Comparison of ENCODE assay signal across 15 cellular contexts in the genomic region with DNA sequence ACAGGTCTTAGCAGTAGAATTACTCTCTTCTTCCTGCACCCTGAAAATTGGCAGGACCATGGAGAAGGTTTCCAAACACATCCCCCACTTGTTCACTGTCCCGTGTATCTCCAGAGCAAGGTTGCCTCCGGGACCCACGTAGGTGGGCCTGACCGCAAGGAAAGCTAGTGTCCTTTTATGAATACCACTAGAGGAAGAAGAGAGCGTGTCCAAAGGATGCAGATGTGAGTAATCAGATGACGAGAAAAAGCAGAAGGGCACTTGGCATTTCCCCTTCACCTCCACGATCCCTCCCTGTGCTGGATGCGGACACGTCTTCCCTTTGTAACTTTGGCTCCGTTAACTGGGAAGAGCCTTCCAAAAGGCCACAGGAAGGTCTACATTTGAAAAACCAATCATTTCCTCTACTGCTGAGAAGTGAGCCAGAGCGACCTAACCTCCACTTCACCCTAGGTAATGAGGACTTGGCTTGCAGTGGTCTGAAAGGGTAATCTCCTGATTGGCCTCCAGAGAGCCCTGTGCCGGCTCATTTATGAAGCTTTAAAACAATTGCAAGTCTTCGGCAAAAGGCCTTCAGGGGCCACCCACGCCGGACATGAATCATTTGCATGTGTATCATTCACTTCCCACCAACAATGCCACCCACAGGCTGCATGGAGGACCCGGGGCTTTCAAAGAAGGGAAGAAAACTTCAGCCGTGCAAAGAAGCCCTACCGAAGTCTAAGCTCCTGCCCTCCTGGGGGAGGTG. TPM values are rescaled to one million over a fixed set of nuclear protein-coding genes. Genes with fewer than 3 reads are reported as not detected.
DNase-seq lines count a peak whose midpoint lies in the region; FAIRE-seq and TF ChIP-seq lines count a peak whose summit lies in the region.
"Had no signal": no experiment of that assay in that cellular context is flagged by ENCODE, and none has a peak within 500 bp of the region (broad histone marks: within the 10 kb centered on the region; RNA-seq: fewer than 3 reads in every experiment).

No MANE protein-coding gene starts in this region.

- no peak overlapping the region for H2AK5ac ChIP-seq in neuronal stem cell (ENCODE audit: low read depth, low read length)

- H3K79me1 ChIP-seq in neuronal stem cell (ENCODE audit: low read depth, low read length) = no peaks in the 10 kb centered on the region

- no peak overlapping the region for H2BK120ac ChIP-seq in neuronal stem cell (ENCODE audit: low read depth, low read length)

- TF ChIP-seq CTCF in endothelial cell of umbilical vein (IDR thresholded peaks at IDR 0.05; ENCODE audit: extremely low read depth in 1 of 2, insufficient read depth in 1 of 2, low read depth in 1 of 2, low read length in 2 of 2) (no peak), colonic mucosa (IDR thresholded peaks at IDR 0.05) (no peak)

- peaks cover 2% of the 10 kb centered on the region for H3K4me1 ChIP-seq in endothelial cell of umbilical vein (ENCODE audit: control insufficient read depth, extremely low read depth, insufficient read depth, low read length)
- peaks cover 6 to 8% of the 10 kb centered on the region in 2 donors for H3K4me1 ChIP-seq in neuronal stem cell (ENCODE audit: control insufficient read depth in 2 of 2, insufficient read depth in 1 of 2, low read depth in 1 of 2, low read length in 2 of 2)
- no peaks in the 10 kb centered on the region for H3K4me1 ChIP-seq in colonic mucosa
- H3K4me1 ChIP-seq: Caco-2 had no signal

- H4K20me1 ChIP-seq in endothelial cell of umbilical vein (replicated peaks; ENCODE audit: control insufficient read depth, extremely low read depth, insufficient read depth, low read length) = no peaks in the 10 kb centered on the region

- no peak overlapping the region for H2BK5ac ChIP-seq in neuronal stem cell (ENCODE audit: low read length)

- no peak overlapping the region for H3K4ac ChIP-seq in neuronal stem cell (ENCODE audit: low read length)

- no peak overlapping the region for H3K23ac ChIP-seq in neuronal stem cell (ENCODE audit: low read depth, low read length, poor library complexity)

- H3K4me3 ChIP-seq in endothelial cell of umbilical vein (replicated peaks in 1 of 3; ENCODE audit: insufficient read depth in 1 of 3, low read depth in 1 of 3, low read length in 3 of 3) (no peak overlapping the region), neuronal stem cell (ENCODE audit: low read length in 2 of 2) (no peak overlapping the region), colonic mucosa (no peak overlapping the region)

- H3K79me2 ChIP-seq in endothelial cell of umbilical vein (ENCODE audit: control insufficient read depth, insufficient read depth, low read length) = no peaks in the 10 kb centered on the region

- H3K9me1 ChIP-seq in endothelial cell of umbilical vein (replicated peaks; ENCODE audit: control insufficient read depth, extremely low read depth, insufficient read depth, low read length) = no peaks in the 10 kb centered on the region

- no peak overlapping the region for H2BK12ac ChIP-seq in neuronal stem cell (ENCODE audit: low read length)

- POLR2A ChIA-PET in endothelial cell of umbilical vein (lab: Charles Lee) = no interaction called here

- dilution Hi-C loops in endothelial cell of umbilical vein (cut with MboI; ENCODE audit: extremely low pct_ligation_motif_present, low sequenced_read_pairs) = no loop called here

- intact Hi-C loops in endothelial cell of umbilical vein (cut with micrococcal nuclease) (no loop called here), colonic mucosa (cut with DNase I) (no loop called here)

- H3K9me3 ChIP-seq in endothelial cell of umbilical vein (replicated peaks; ENCODE audit: control insufficient read depth, insufficient read depth, low read length) (no peaks in the 10 kb centered on the region), neuronal stem cell (replicated peaks in 1 of 2; ENCODE audit: control insufficient read depth in 2 of 2, insufficient read depth in 1 of 2, low read depth in 1 of 2, low read length in 2 of 2) (no peaks in the 10 kb centered on the region), colonic mucosa (no peaks in the 10 kb centered on the region)

- H2AFZ ChIP-seq in endothelial cell of umbilical vein (ENCODE audit: low read depth, low read length) (no peak overlapping the region), neuronal stem cell (ENCODE audit: low read length) (peak overlapping the region; percentile 53)

- no CpG with 5 or more reads among the region's 18 CpGs for WGBS in neuronal stem cell (ENCODE audit: extremely low coverage in 2 of 2, insufficient read length in 2 of 2, insufficient replicate concordance in 1 of 2), 2 donors

- DNase-seq in ELR (ENCODE audit: low read depth) (peak; percentile 81), RKO (ENCODE audit: low spot score) (peak; percentile 59), endothelial cell of umbilical vein (ENCODE audit: low read depth, low spot score) (peak; percentile 68), neuronal stem cell (ENCODE audit: low spot score) (no peak), colonic mucosa (no peak), NCI-H1092 treated with DMSO at 0.1 percent for 48 hours (lab: John Stamatoyannopoulos, UW) (no peak), putamen (ENCODE audit: low spot score) (no peak), activated gamma-delta T cell (lab: John Stamatoyannopoulos, UW) (no peak)
- DNase-seq: Caco-2; effector CD4-positive, alpha-beta T cell; immature natural killer cell; NCI-H2081; stimulated activated naive CD8-positive, alpha-beta T cell treated with anti-CD3 and anti-CD28 coated beads, Interleukin-15, Interleukin-2, amounts not matched to agents 100 U/mL and 50 U/mL, for 24 hours had no signal

- no peak for TF ChIP-seq POLR2A in endothelial cell of umbilical vein (IDR thresholded peaks at IDR 0.05; ENCODE audit: low read depth, low read length)

- H3K14ac ChIP-seq in neuronal stem cell (ENCODE audit: low read length) = no peak overlapping the region

- H3K9ac ChIP-seq in endothelial cell of umbilical vein (replicated peaks; ENCODE audit: extremely low read depth, insufficient read depth, low read length) (no peak overlapping the region), neuronal stem cell (ENCODE audit: low read depth, low read length, poor library complexity) (no peak overlapping the region), colonic mucosa (ENCODE audit: low read depth in 2 of 2, low read length in 2 of 2) (no peak overlapping the region)

- no peak overlapping the region for H3K27ac ChIP-seq in endothelial cell of umbilical vein (ENCODE audit: insufficient read depth, low read depth, low read length)
- H3K27ac ChIP-seq in neuronal stem cell (replicated peaks; ENCODE audit: low read length) = no peak overlapping the region
- no peak overlapping the region for H3K27ac ChIP-seq in colonic mucosa

- no peak overlapping the region for H4K91ac ChIP-seq in neuronal stem cell (ENCODE audit: low read depth, low read length, poor library complexity)

- H3K27me3 ChIP-seq in endothelial cell of umbilical vein (ENCODE audit: control insufficient read depth in 2 of 2, insufficient read depth in 2 of 2, low read length in 2 of 2) = peaks cover 11 to 15% of the 10 kb centered on the region in 2 experiments
- no peaks in the 10 kb centered on the region for H3K27me3 ChIP-seq in neuronal stem cell (ENCODE audit: control insufficient read depth in 3 of 3, insufficient read depth in 3 of 3, low read depth in 1 of 3, low read length in 3 of 3)
- no peaks in the 10 kb centered on the region for H3K27me3 ChIP-seq in colonic mucosa

- peak; percentile 85 for FAIRE-seq in endothelial cell of umbilical vein (lab: Jason Lieb, UNC)

- H3K4me2 ChIP-seq in endothelial cell of umbilical vein (ENCODE audit: insufficient read depth, low read length) (no peak overlapping the region), neuronal stem cell (ENCODE audit: insufficient read depth, low read length, poor library complexity, severe bottlenecking) (no peak overlapping the region)

- no peak overlapping the region for H3K18ac ChIP-seq in neuronal stem cell (ENCODE audit: low read length)

- CTCF ChIA-PET in endothelial cell of umbilical vein (lab: Charles Lee) = interaction anchor here (0.9 to 3.1 kb wide), 5 partner anchors 25 to 353 kb away, joined by 3 to 14 read pairs (median 3); no protein-coding TSS in a partner anchor

- H2BK15ac ChIP-seq in neuronal stem cell (ENCODE audit: low read length) = no peak overlapping the region

- H3K36me3 ChIP-seq in endothelial cell of umbilical vein (ENCODE audit: control insufficient read depth in 2 of 2, extremely low read depth in 1 of 2, insufficient read depth in 2 of 2, low read length in 2 of 2) (no peaks in the 10 kb centered on the region), neuronal stem cell (replicated peaks in 1 of 2; ENCODE audit: control insufficient read depth in 2 of 2, insufficient read depth in 2 of 2, low read length in 2 of 2) (no peaks in the 10 kb centered on the region), colonic mucosa (no peaks in the 10 kb centered on the region)

- BruUV-seq in endothelial cell of umbilical vein (replicated peaks; lab: Mats Ljungman, UMichigan) = no TSS peak

- no peak overlapping the region for H4K8ac ChIP-seq in neuronal stem cell (ENCODE audit: low read depth, low read length)

TF ChIP-seq in endothelial cell of umbilical vein, 7 proteins besides CTCF, POLR2A, EP300 and RAD21 (continues in another document):
- no peak for TF ChIP-seq MAX (IDR thresholded peaks at IDR 0.05; ENCODE audit: insufficient read depth, insufficient read length)
- peak; percentile 49 for TF ChIP-seq FOS (IDR thresholded peaks at IDR 0.05; ENCODE audit: borderline replicate concordance, insufficient read depth, low read length)
- peak; percentile 54 for TF ChIP-seq JUN (IDR thresholded peaks at IDR 0.05; ENCODE audit: borderline replicate concordance, insufficient read depth, insufficient read length, low read depth)
- no peak for TF ChIP-seq MYC (IDR thresholded peaks at IDR 0.05; ENCODE audit: low read depth, low read length)
- no peak for TF ChIP-seq EZH2 (IDR thresholded peaks at IDR 0.05; ENCODE audit: borderline replicate concordance, low read depth, low read length, severe bottlenecking)
- no peak for TF ChIP-seq POLR2AphosphoS5 (IDR thresholded peaks at IDR 0.05; ENCODE audit: insufficient read depth, low read depth, low read length)

RNA-seq across cellular contexts. Expression of gene LYZL1, which starts 55.4 kb away (rescaled TPM):
- total RNA-seq in endothelial cell of umbilical vein (not detected in 2 replicates), colonic mucosa (not detected)
- not detected in 2 replicates for polyA plus RNA-seq in endothelial cell of umbilical vein
- polyA plus RNA-seq in endothelial cell of umbilical vein (2011; cell fraction: cytosol; rRNA removed) = not detected in 2 replicates
- polyA plus RNA-seq in endothelial cell of umbilical vein (2011; cell fraction: nucleus; rRNA removed) = not detected in 2 replicates
- polyA plus RNA-seq in endothelial cell of umbilical vein (2012) = not detected in 2 replicates
- not detected in 2 replicates for polyA minus RNA-seq in endothelial cell of umbilical vein
- not detected for polyA minus RNA-seq in endothelial cell of umbilical vein (2011; cell fraction: cytosol; rRNA and poly(A)+ RNA removed)
- not detected in 2 replicates for polyA minus RNA-seq in endothelial cell of umbilical vein (2011; cell fraction: nucleus; rRNA and poly(A)+ RNA removed)
- polyA plus RNA-seq in neuronal stem cell (2013, experiment 1 of 2) = not detected
- not detected for polyA plus RNA-seq in neuronal stem cell (2013, experiment 2 of 2)
- total RNA-seq: Caco-2; HT-29; natural killer cell treated with Interleukin-12 subunit alpha and Interleukin-12 subunit beta and Interleukin-15 and Interleukin-18, amount 100 ng/mL, for 72 hours had no signal
- polyA plus RNA-seq: immature natural killer cell had no signal

Comparison
In these comparisons a context has a peak if more than half of its experiments do, and no peak if none do; other contexts are left out.
1. DNase-seq: peak in ELR (single experiment), RKO (single experiment) and endothelial cell of umbilical vein (single experiment); none in neuronal stem cell (single experiment), colonic mucosa (single experiment), NCI-H1092 treated with DMSO at 0.1 percent for 48 hours (single experiment), putamen (single experiment) and activated gamma-delta T cell (single experiment).